2 cellular contexts compared by ENCODE assay signal in genomic region chr2:121303531-121304263, GRCh38.
TF ChIP-seq lines count a peak whose summit lies in the region.

No MANE protein-coding gene starts in this region.

TF ChIP-seq in HepG2, 621 proteins besides CTCF, POLR2A, EP300 and RAD21 (continued from another document):
- TF ChIP-seq HES4 (CRISPR knock-in tag; IDR thresholded peaks at IDR 0.05; ENCODE audit: borderline replicate concordance) (no peak), HNF4A (CRISPR knock-in tag; IDR thresholded peaks at IDR 0.05) (peak; percentile 55; the same call in 1 of the 2 replicates)
- TF ChIP-seq, protein P1, sequence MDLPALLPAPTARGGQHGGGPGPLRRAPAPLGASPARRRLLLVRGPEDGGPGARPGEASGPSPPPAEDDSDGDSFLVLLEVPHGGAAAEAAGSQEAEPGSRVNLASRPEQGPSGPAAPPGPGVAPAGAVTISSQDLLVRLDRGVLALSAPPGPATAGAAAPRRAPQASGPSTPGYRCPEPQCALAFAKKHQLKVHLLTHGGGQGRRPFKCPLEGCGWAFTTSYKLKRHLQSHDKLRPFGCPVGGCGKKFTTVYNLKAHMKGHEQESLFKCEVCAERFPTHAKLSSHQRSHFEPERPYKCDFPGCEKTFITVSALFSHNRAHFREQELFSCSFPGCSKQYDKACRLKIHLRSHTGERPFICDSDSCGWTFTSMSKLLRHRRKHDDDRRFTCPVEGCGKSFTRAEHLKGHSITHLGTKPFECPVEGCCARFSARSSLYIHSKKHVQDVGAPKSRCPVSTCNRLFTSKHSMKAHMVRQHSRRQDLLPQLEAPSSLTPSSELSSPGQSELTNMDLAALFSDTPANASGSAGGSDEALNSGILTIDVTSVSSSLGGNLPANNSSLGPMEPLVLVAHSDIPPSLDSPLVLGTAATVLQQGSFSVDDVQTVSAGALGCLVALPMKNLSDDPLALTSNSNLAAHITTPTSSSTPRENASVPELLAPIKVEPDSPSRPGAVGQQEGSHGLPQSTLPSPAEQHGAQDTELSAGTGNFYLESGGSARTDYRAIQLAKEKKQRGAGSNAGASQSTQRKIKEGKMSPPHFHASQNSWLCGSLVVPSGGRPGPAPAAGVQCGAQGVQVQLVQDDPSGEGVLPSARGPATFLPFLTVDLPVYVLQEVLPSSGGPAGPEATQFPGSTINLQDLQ (CRISPR knock-in tag; IDR thresholded peaks at IDR 0.05), result no peak

TF ChIP-seq in WTC11, 78 proteins besides CTCF, POLR2A, EP300 and RAD21:
- TF ChIP-seq ZNF423 (CRISPR knock-in tag; IDR thresholded peaks at IDR 0.05) (no peak), SMAD3 (CRISPR knock-in tag; IDR thresholded peaks at IDR 0.05; ENCODE audit: borderline replicate concordance) (no peak), ZNF232 (CRISPR knock-in tag; IDR thresholded peaks at IDR 0.05) (no peak), PRRX2 (CRISPR knock-in tag; IDR thresholded peaks at IDR 0.05) (no peak), ZMAT4 (CRISPR knock-in tag; IDR thresholded peaks at IDR 0.05) (no peak), TEAD1 (CRISPR knock-in tag; IDR thresholded peaks at IDR 0.05) (no peak), ZNF138 (CRISPR knock-in tag; conservative IDR thresholded peaks at IDR 0.05) (no peak), NR1H2 (CRISPR knock-in tag; IDR thresholded peaks at IDR 0.05) (no peak), SP1 (CRISPR knock-in tag; conservative IDR thresholded peaks at IDR 0.05) (no peak), ZNF219 (CRISPR knock-in tag; IDR thresholded peaks at IDR 0.05; ENCODE audit: borderline replicate concordance) (no peak), ZSCAN18 (CRISPR knock-in tag; IDR thresholded peaks at IDR 0.05) (no peak), AFF4 (CRISPR knock-in tag; IDR thresholded peaks at IDR 0.05; ENCODE audit: borderline replicate concordance) (no peak), JAZF1 (CRISPR knock-in tag; IDR thresholded peaks at IDR 0.05) (no peak), USF2 (CRISPR knock-in tag; IDR thresholded peaks at IDR 0.05) (no peak)
